Comparison of ENCODE assay signal across 1 cellular context in the genomic region with DNA sequence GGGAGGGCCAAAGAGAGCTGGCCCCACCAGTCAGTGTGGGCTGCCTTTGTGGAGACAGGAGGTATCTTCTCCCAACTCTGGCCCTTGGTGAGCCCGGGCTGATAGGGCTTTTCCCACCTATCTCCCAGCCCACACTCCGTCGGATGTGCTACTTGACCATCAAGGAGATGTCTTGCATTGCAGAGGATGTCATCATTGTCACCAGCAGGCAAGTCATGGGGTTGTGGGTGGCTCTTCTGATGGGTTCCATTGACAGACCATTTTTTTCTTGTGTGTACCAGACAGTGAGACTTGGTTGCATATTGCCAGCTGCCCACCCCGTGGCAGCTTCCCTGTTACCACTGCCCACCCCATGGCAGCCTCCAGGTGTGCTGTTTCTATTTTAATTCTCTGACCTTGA.
TF ChIP-seq lines count a peak whose summit lies in the region.

No MANE protein-coding gene starts in this region.

TF ChIP-seq in K562, 482 proteins besides CTCF, POLR2A, EP300 and RAD21 (continues in another document):
- no peak for TF ChIP-seq ILF3 (IDR thresholded peaks at IDR 0.05; ENCODE audit: borderline replicate concordance)
- no peak for TF ChIP-seq POLR2AphosphoS2 (IDR thresholded peaks at IDR 0.05; ENCODE audit: low read length)
- no peak for TF ChIP-seq TAF7 (tag; IDR thresholded peaks at IDR 0.05)
- TF ChIP-seq ZNF12 (CRISPR knock-in tag; IDR thresholded peaks at IDR 0.05) = no peak
- no peak for TF ChIP-seq SP2 (IDR thresholded peaks at IDR 0.05; ENCODE audit: extremely low read depth, low read depth, low read length, poor library complexity, severe bottlenecking)
- TF ChIP-seq JUNB (CRISPR knock-in tag; conservative IDR thresholded peaks at IDR 0.05) = no peak
- TF ChIP-seq GTF2E2 (tag; IDR thresholded peaks at IDR 0.05) = no peak
- TF ChIP-seq ZNF75A (CRISPR knock-in tag; IDR thresholded peaks at IDR 0.05) = peak; percentile 85
- no peak for TF ChIP-seq THRAP3 (IDR thresholded peaks at IDR 0.05; ENCODE audit: borderline replicate concordance)
- TF ChIP-seq TOE1 (IDR thresholded peaks at IDR 0.05; ENCODE audit: borderline replicate concordance) = no peak
- no peak for TF ChIP-seq TOE1 (CRISPR knock-in tag; IDR thresholded peaks at IDR 0.05; ENCODE audit: borderline replicate concordance, low read depth)
- TF ChIP-seq, protein P1, sequence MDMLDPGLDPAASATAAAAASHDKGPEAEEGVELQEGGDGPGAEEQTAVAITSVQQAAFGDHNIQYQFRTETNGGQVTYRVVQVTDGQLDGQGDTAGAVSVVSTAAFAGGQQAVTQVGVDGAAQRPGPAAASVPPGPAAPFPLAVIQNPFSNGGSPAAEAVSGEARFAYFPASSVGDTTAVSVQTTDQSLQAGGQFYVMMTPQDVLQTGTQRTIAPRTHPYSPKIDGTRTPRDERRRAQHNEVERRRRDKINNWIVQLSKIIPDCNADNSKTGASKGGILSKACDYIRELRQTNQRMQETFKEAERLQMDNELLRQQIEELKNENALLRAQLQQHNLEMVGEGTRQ (CRISPR knock-in tag; IDR thresholded peaks at IDR 0.05) = no peak
- TF ChIP-seq NFATC3 (IDR thresholded peaks at IDR 0.05) = no peak
- TF ChIP-seq RB1 (IDR thresholded peaks at IDR 0.05; ENCODE audit: low read depth) = no peak
- TF ChIP-seq RHOXF2B (CRISPR knock-in tag; conservative IDR thresholded peaks at IDR 0.05) = no peak
- no peak for TF ChIP-seq SIX5 (IDR thresholded peaks at IDR 0.05; ENCODE audit: borderline replicate concordance in 1 of 2, insufficient read depth in 1 of 2, low read depth in 1 of 2, low read length in 2 of 2)
- TF ChIP-seq, protein P2, sequence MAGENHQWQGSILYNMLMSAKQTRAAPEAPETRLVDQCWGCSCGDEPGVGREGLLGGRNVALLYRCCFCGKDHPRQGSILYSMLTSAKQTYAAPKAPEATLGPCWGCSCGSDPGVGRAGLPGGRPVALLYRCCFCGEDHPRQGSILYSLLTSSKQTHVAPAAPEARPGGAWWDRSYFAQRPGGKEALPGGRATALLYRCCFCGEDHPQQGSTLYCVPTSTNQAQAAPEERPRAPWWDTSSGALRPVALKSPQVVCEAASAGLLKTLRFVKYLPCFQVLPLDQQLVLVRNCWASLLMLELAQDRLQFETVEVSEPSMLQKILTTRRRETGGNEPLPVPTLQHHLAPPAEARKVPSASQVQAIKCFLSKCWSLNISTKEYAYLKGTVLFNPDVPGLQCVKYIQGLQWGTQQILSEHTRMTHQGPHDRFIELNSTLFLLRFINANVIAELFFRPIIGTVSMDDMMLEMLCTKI (IDR thresholded peaks at IDR 0.05; ENCODE audit: partially characterized antibody) = no peak
- TF ChIP-seq RBFOX2 (IDR thresholded peaks at IDR 0.05; ENCODE audit: low read depth, low read length) = no peak
- TF ChIP-seq HLTF (IDR thresholded peaks at IDR 0.05) = no peak
- peak; percentile 43 for TF ChIP-seq GABPA (tag; conservative IDR thresholded peaks at IDR 0.05; ENCODE audit: low read depth)
- TF ChIP-seq MECOM (CRISPR knock-in tag; IDR thresholded peaks at IDR 0.05) = no peak
- TF ChIP-seq SAP30 (IDR thresholded peaks at IDR 0.05; ENCODE audit: borderline replicate concordance, insufficient read depth, low read depth, low read length, poor library complexity, severe bottlenecking) = no peak
- no peak for TF ChIP-seq HDAC8 (tag; IDR thresholded peaks at IDR 0.05)
- TF ChIP-seq ILK (tag; IDR thresholded peaks at IDR 0.05; ENCODE audit: borderline replicate concordance, low read depth) = no peak
- no peak for TF ChIP-seq BRF1 (IDR thresholded peaks at IDR 0.05; ENCODE audit: borderline replicate concordance, extremely low read depth, insufficient read length)
- peak; percentile 63; the same call in 1 of the 2 replicates for TF ChIP-seq ZKSCAN8 (CRISPR knock-in tag; IDR thresholded peaks at IDR 0.05)
- TF ChIP-seq, protein P3, sequence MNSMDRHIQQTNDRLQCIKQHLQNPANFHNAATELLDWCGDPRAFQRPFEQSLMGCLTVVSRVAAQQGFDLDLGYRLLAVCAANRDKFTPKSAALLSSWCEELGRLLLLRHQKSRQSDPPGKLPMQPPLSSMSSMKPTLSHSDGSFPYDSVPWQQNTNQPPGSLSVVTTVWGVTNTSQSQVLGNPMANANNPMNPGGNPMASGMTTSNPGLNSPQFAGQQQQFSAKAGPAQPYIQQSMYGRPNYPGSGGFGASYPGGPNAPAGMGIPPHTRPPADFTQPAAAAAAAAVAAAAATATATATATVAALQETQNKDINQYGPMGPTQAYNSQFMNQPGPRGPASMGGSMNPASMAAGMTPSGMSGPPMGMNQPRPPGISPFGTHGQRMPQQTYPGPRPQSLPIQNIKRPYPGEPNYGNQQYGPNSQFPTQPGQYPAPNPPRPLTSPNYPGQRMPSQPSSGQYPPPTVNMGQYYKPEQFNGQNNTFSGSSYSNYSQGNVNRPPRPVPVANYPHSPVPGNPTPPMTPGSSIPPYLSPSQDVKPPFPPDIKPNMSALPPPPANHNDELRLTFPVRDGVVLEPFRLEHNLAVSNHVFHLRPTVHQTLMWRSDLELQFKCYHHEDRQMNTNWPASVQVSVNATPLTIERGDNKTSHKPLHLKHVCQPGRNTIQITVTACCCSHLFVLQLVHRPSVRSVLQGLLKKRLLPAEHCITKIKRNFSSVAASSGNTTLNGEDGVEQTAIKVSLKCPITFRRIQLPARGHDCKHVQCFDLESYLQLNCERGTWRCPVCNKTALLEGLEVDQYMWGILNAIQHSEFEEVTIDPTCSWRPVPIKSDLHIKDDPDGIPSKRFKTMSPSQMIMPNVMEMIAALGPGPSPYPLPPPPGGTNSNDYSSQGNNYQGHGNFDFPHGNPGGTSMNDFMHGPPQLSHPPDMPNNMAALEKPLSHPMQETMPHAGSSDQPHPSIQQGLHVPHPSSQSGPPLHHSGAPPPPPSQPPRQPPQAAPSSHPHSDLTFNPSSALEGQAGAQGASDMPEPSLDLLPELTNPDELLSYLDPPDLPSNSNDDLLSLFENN (IDR thresholded peaks at IDR 0.05; ENCODE audit: low read depth in 2 of 2, low read length in 2 of 2) = no peak
- TF ChIP-seq ZNF347 (CRISPR knock-in tag; IDR thresholded peaks at IDR 0.05; ENCODE audit: low read depth) = no peak
- no peak for TF ChIP-seq SRSF3 (IDR thresholded peaks at IDR 0.05; ENCODE audit: insufficient read depth, low read length)
- no peak for TF ChIP-seq NELFE (IDR thresholded peaks at IDR 0.05; ENCODE audit: insufficient read depth, insufficient read length)
- TF ChIP-seq, protein P4, sequence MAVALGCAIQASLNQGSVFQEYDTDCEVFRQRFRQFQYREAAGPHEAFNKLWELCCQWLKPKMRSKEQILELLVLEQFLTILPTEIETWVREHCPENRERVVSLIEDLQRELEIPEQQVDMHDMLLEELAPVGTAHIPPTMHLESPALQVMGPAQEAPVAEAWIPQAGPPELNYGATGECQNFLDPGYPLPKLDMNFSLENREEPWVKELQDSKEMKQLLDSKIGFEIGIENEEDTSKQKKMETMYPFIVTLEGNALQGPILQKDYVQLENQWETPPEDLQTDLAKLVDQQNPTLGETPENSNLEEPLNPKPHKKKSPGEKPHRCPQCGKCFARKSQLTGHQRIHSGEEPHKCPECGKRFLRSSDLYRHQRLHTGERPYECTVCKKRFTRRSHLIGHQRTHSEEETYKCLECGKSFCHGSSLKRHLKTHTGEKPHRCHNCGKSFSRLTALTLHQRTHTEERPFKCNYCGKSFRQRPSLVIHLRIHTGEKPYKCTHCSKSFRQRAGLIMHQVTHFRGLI (CRISPR knock-in tag; IDR thresholded peaks at IDR 0.05) = 0 out of 2 replicates have a peak, but pooled peaks have one; percentile 28
- TF ChIP-seq DMBX1 (CRISPR knock-in tag; IDR thresholded peaks at IDR 0.05; ENCODE audit: borderline replicate concordance) = peak; percentile 88; the same call in 1 of the 2 replicates
- TF ChIP-seq, protein P5, sequence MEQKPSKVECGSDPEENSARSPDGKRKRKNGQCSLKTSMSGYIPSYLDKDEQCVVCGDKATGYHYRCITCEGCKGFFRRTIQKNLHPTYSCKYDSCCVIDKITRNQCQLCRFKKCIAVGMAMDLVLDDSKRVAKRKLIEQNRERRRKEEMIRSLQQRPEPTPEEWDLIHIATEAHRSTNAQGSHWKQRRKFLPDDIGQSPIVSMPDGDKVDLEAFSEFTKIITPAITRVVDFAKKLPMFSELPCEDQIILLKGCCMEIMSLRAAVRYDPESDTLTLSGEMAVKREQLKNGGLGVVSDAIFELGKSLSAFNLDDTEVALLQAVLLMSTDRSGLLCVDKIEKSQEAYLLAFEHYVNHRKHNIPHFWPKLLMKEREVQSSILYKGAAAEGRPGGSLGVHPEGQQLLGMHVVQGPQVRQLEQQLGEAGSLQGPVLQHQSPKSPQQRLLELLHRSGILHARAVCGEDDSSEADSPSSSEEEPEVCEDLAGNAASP (IDR thresholded peaks at IDR 0.05) = no peak
- TF ChIP-seq, protein P6, sequence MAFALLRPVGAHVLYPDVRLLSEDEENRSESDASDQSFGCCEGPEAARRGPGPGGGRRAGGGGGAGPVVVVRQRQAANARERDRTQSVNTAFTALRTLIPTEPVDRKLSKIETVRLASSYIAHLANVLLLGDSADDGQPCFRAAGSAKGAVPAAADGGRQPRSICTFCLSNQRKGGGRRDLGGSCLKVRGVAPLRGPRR (CRISPR knock-in tag; IDR thresholded peaks at IDR 0.05) = no peak
- TF ChIP-seq ETV1 (tag; conservative IDR thresholded peaks at IDR 0.05; ENCODE audit: low read depth) = no peak
- peak; percentile 93 for TF ChIP-seq ZNF175 (CRISPR knock-in tag; IDR thresholded peaks at IDR 0.05; ENCODE audit: low read depth)
- peak; percentile 78 for TF ChIP-seq SMAD4 (CRISPR knock-in tag; conservative IDR thresholded peaks at IDR 0.05)
- TF ChIP-seq CEBPG (CRISPR knock-in tag; IDR thresholded peaks at IDR 0.05) = no peak
- TF ChIP-seq CEBPG (tag; conservative IDR thresholded peaks at IDR 0.05 in 1 of 2, IDR thresholded peaks at IDR 0.05 in 1 of 2) = peak in 1 of 2 experiments; percentile 87; a peak in 2 of 4 replicates
- no peak for TF ChIP-seq HDAC1 (IDR thresholded peaks at IDR 0.05)
- TF ChIP-seq, protein P7, sequence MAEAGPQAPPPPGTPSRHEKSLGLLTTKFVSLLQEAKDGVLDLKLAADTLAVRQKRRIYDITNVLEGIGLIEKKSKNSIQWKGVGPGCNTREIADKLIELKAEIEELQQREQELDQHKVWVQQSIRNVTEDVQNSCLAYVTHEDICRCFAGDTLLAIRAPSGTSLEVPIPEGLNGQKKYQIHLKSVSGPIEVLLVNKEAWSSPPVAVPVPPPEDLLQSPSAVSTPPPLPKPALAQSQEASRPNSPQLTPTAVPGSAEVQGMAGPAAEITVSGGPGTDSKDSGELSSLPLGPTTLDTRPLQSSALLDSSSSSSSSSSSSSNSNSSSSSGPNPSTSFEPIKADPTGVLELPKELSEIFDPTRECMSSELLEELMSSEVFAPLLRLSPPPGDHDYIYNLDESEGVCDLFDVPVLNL (CRISPR knock-in tag; IDR thresholded peaks at IDR 0.05; ENCODE audit: low read depth) = no peak
- no peak for TF ChIP-seq CREM (IDR thresholded peaks at IDR 0.05; ENCODE audit: low read depth)
- TF ChIP-seq, protein P8, sequence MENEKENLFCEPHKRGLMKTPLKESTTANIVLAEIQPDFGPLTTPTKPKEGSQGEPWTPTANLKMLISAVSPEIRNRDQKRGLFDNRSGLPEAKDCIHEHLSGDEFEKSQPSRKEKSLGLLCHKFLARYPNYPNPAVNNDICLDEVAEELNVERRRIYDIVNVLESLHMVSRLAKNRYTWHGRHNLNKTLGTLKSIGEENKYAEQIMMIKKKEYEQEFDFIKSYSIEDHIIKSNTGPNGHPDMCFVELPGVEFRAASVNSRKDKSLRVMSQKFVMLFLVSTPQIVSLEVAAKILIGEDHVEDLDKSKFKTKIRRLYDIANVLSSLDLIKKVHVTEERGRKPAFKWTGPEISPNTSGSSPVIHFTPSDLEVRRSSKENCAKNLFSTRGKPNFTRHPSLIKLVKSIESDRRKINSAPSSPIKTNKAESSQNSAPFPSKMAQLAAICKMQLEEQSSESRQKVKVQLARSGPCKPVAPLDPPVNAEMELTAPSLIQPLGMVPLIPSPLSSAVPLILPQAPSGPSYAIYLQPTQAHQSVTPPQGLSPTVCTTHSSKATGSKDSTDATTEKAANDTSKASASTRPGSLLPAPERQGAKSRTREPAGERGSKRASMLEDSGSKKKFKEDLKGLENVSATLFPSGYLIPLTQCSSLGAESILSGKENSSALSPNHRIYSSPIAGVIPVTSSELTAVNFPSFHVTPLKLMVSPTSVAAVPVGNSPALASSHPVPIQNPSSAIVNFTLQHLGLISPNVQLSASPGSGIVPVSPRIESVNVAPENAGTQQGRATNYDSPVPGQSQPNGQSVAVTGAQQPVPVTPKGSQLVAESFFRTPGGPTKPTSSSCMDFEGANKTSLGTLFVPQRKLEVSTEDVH (IDR thresholded peaks at IDR 0.05; ENCODE audit: low read depth, partially characterized antibody) = no peak
- 0 out of 2 replicates have a peak, but pooled peaks have one; percentile 33 for TF ChIP-seq ZNF134 (CRISPR knock-in tag; conservative IDR thresholded peaks at IDR 0.05)
- TF ChIP-seq MTF1 (CRISPR knock-in tag; IDR thresholded peaks at IDR 0.05; ENCODE audit: borderline replicate concordance) = no peak
- no peak for TF ChIP-seq TBP (optimal IDR thresholded peaks at IDR 0.05; ENCODE audit: low read depth, low read length)
- TF ChIP-seq POLR2H (tag; IDR thresholded peaks at IDR 0.05; ENCODE audit: low read depth) = no peak
- TF ChIP-seq, protein P9, sequence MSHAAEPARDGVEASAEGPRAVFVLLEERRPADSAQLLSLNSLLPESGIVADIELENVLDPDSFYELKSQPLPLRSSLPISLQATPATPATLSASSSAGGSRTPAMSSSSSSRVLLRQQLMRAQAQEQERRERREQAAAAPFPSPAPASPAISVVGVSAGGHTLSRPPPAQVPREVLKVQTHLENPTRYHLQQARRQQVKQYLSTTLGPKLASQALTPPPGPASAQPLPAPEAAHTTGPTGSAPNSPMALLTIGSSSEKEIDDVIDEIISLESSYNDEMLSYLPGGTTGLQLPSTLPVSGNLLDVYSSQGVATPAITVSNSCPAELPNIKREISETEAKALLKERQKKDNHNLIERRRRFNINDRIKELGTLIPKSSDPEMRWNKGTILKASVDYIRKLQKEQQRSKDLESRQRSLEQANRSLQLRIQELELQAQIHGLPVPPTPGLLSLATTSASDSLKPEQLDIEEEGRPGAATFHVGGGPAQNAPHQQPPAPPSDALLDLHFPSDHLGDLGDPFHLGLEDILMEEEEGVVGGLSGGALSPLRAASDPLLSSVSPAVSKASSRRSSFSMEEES (CRISPR knock-in tag; IDR thresholded peaks at IDR 0.05) = no peak
- no peak for TF ChIP-seq CCNT2 (IDR thresholded peaks at IDR 0.05; ENCODE audit: borderline replicate concordance, extremely low read depth, insufficient read length, low read depth, low read length)
- no peak for TF ChIP-seq KLF10 (CRISPR knock-in tag; IDR thresholded peaks at IDR 0.05)
- no peak for TF ChIP-seq RBBP5 (IDR thresholded peaks at IDR 0.05; ENCODE audit: borderline replicate concordance, insufficient read depth, low read length, poor library complexity, severe bottlenecking)
- TF ChIP-seq ZNF384 (IDR thresholded peaks at IDR 0.05; ENCODE audit: low read depth, low read length) = no peak
- TF ChIP-seq ZNF263 (CRISPR knock-in tag; IDR thresholded peaks at IDR 0.05; ENCODE audit: borderline replicate concordance) = no peak
- TF ChIP-seq SP1 (CRISPR knock-in tag; IDR thresholded peaks at IDR 0.05) = no peak
- TF ChIP-seq TEAD1 (CRISPR knock-in tag; IDR thresholded peaks at IDR 0.05) = no peak
- no peak for TF ChIP-seq EWSR1 (IDR thresholded peaks at IDR 0.05; ENCODE audit: borderline replicate concordance, low read depth, partially characterized antibody)
- no peak for TF ChIP-seq ZNF3 (CRISPR knock-in tag; IDR thresholded peaks at IDR 0.05)
- no peak for TF ChIP-seq JUN (IDR thresholded peaks at IDR 0.05; ENCODE audit: borderline replicate concordance, low read depth, low read length)
- no peak for TF ChIP-seq JUN (CRISPR knock-in tag; IDR thresholded peaks at IDR 0.05; ENCODE audit: borderline replicate concordance)
- TF ChIP-seq CBFB (CRISPR knock-in tag; IDR thresholded peaks at IDR 0.05) = no peak
